7 cellular contexts compared by ENCODE assay signal in the genomic region with DNA sequence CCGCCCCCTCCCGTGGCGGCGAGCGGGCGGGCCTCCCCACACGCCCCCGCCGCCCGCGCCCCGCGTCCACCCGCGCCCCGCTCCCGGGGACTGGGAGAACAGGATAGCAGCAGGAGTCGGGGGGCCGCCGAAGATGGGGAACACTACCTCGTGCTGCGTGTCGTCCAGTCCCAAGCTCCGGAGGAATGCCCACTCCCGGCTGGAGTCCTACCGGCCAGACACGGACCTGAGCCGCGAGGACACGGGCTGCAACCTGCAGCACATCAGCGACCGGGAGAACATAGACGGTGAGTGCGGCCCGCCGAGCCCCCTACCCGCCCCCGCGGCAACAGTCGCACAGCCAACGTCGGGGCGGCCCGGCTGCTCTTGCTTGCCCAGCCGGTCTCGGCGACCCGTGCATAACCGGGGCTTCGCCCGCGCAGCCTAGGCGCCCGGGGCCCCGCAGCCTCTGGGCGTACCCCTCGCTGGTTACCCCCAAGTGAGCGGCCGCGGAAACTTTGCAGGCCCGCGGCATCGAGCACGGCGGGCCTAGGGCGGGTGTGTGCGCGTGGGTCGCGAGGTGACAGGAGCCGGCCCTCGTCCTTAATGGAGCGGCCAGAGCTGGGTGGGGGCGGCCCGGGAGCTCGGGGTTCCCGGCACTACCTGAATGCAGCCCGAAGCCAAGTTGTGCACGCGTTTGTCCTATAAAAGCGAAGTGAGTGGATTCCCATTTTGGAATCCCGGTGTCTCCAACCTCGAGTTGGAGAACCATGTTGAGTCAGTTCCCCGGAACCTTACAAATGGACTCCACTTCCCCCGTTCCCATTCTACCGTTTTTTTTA. TPM values are rescaled to one million over a fixed set of nuclear protein-coding genes. Genes with fewer than 3 reads are reported as not detected.
DNase-seq lines count a peak whose midpoint lies in the region; ATAC-seq, FAIRE-seq and TF ChIP-seq lines count a peak whose summit lies in the region.

No MANE protein-coding gene starts in this region.

- peak overlapping the region; percentile 82 for H3K9ac ChIP-seq in astrocyte (ENCODE audit: low read length)

- H3K9me3 Mint-ChIP-seq in astrocyte (ENCODE audit: unreplicated experiment): no peaks in the 10 kb centered on the region

- peak; percentile 76 for DNase-seq in RWPE2 (ENCODE audit: low spot score)
- peak; percentile 15 for DNase-seq in astrocyte (ENCODE audit: low read depth)
- DNase-seq in iPS DF 6.9 (ENCODE audit: low read depth, low spot score): no peak
- DNase-seq in skeletal muscle cell (ENCODE audit: low read depth): no peak
- no peak for DNase-seq in NCI-H1930 (lab: John Stamatoyannopoulos, UW)

- H4K20me1 ChIP-seq in astrocyte (ENCODE audit: insufficient read depth, low read length): peaks cover 57% of the 10 kb centered on the region

- whole genome bisulfite sequencing in iPS DF 6.9 (ENCODE audit: insufficient coverage, insufficient read length): no CpG with 5 or more reads among the region's 86 CpGs

- H3K4me2 ChIP-seq in astrocyte (ENCODE audit: low read length): peak overlapping the region; percentile 89

- peak overlapping the region; percentile 95 for H3K4me3 Mint-ChIP-seq in astrocyte (ENCODE audit: unreplicated experiment)

- H3K27me3 Mint-ChIP-seq in astrocyte (ENCODE audit: low read depth, unreplicated experiment): no peaks in the 10 kb centered on the region

- H3K9me3 ChIP-seq in RWPE2 (ENCODE audit: severe bottlenecking): no peaks in the 10 kb centered on the region
- H3K9me3 ChIP-seq in astrocyte (ENCODE audit: insufficient read depth, low read depth, low read length): no peaks in the 10 kb centered on the region
- H3K9me3 ChIP-seq in iPS DF 6.9 (ENCODE audit: control insufficient read depth, insufficient read depth, low read length): no peaks in the 10 kb centered on the region

- peaks cover 27% of the 10 kb centered on the region for H3K4me1 ChIP-seq in RWPE2 (ENCODE audit: insufficient read depth, poor library complexity, severe bottlenecking)
- peaks cover 18% of the 10 kb centered on the region for H3K4me1 ChIP-seq in astrocyte (ENCODE audit: insufficient read depth, low read length)
- H3K4me1 ChIP-seq in iPS DF 6.9 (ENCODE audit: control insufficient read depth, insufficient read depth, low read length): no peaks in the 10 kb centered on the region; the same call in 1 of the 2 replicates

- no peaks in the 10 kb centered on the region for H3K36me3 Mint-ChIP-seq in astrocyte (ENCODE audit: low read depth, unreplicated experiment)

- peak overlapping the region; percentile 99 for H3K4me3 ChIP-seq in RWPE2 (ENCODE audit: severe bottlenecking)
- peak overlapping the region; percentile 78 for H3K4me3 ChIP-seq in astrocyte (ENCODE audit: insufficient read depth, low read depth, low read length)
- peak overlapping the region; percentile 94 for H3K4me3 ChIP-seq in iPS DF 6.9 (ENCODE audit: low read length)
- H3K4me3 ChIP-seq in skeletal muscle cell (ENCODE audit: low read depth, low read length): peak overlapping the region; percentile 81

- peak overlapping the region; percentile 76 for H3K27ac ChIP-seq in RWPE2 (ENCODE audit: poor library complexity, severe bottlenecking)
- H3K27ac ChIP-seq in astrocyte (ENCODE audit: low read depth, low read length): peak overlapping the region; percentile 53
- H3K27ac ChIP-seq in iPS DF 6.9 (ENCODE audit: low read length): no peak overlapping the region

- H3K27ac Mint-ChIP-seq in astrocyte (ENCODE audit: unreplicated experiment): peak overlapping the region; percentile 54

- ATAC-seq in GM18502 (IDR thresholded peaks at IDR 0.05; ENCODE audit: poor library complexity, unreplicated experiment) (peak; percentile 10), HG02852 (IDR thresholded peaks at IDR 0.05; ENCODE audit: unreplicated experiment) (peak; percentile 7), RWPE2 (ENCODE audit: low read depth) (peak; percentile 24)

- TF ChIP-seq CTCF in RWPE2 (IDR thresholded peaks at IDR 0.05; ENCODE audit: poor library complexity, severe bottlenecking) (no peak), astrocyte (IDR thresholded peaks at IDR 0.05; ENCODE audit: insufficient read depth, low read depth, low read length) (no peak)

- peaks cover 42% of the 10 kb centered on the region for H3K4me1 Mint-ChIP-seq in astrocyte (ENCODE audit: low read depth, unreplicated experiment)

- H3K79me2 ChIP-seq in astrocyte (ENCODE audit: insufficient read depth, low read length): peaks cover 88% of the 10 kb centered on the region

- no peak for FAIRE-seq in astrocyte (lab: Jason Lieb, UNC)

- H3K36me3 ChIP-seq in RWPE2 (ENCODE audit: low read depth): peaks cover 15% of the 10 kb centered on the region
- H3K36me3 ChIP-seq in astrocyte (ENCODE audit: insufficient read depth, low read length): no peaks in the 10 kb centered on the region
- H3K36me3 ChIP-seq in iPS DF 6.9 (ENCODE audit: control insufficient read depth, insufficient read depth, low read length): no peaks in the 10 kb centered on the region

- no peaks in the 10 kb centered on the region for H3K27me3 ChIP-seq in RWPE2 (ENCODE audit: insufficient read depth, poor library complexity, severe bottlenecking)
- H3K27me3 ChIP-seq in astrocyte (ENCODE audit: insufficient read depth, low read length): no peaks in the 10 kb centered on the region
- no peaks in the 10 kb centered on the region for H3K27me3 ChIP-seq in iPS DF 6.9 (ENCODE audit: control insufficient read depth, insufficient read depth, low read length)

- peak overlapping the region; percentile 45 for H2AFZ ChIP-seq in astrocyte (ENCODE audit: low read depth, low read length)

RNA-seq across cellular contexts. Expression of a gene that starts 0.8 kb away (rescaled TPM):
- total RNA-seq in astrocyte: 85.9 and 89.4 TPM in 2 replicates

Comparison
In these comparisons a context has a peak if more than half of its experiments do, and no peak if none do; other contexts are left out.
1. DNase-seq: peak in RWPE2 (single experiment) and astrocyte (single experiment); none in iPS DF 6.9 (single experiment), skeletal muscle cell (single experiment) and NCI-H1930 (0 of 2).
2. Peak in every context shown above with its lines, with median percentiles within 50 percentile points of each other: ATAC-seq and H3K4me3 ChIP-seq.